Comparison of ENCODE assay signal across 9 cellular contexts in the genomic region with DNA sequence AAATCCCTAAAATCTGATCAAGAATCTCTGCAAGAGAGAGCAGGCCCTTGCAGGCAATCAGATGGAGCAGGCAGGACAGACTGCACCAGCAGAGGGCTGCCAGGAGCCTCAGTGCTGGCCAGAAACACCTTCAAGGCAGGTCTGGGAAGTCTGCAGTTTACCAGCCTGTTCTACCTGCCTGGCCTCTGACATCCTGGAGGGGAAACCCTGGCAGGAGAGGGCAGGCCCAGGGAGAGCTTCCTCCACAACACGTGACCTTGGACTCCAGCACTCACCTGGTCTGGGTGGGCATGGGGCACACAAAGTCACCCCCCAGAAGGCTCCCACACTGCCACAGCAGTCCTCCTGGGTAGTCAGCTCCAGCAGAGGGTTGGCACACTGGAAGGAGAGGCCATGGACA. TPM values are rescaled to one million over a fixed set of nuclear protein-coding genes. Genes with fewer than 3 reads are reported as not detected.
A peak's percentile ranks its signal among the peaks of the same experiment; 100 is the strongest.
DNase-seq lines count a peak whose midpoint lies in the region; ATAC-seq and TF ChIP-seq lines count a peak whose summit lies in the region.
"Had no signal": no experiment of that assay in that cellular context is flagged by ENCODE, and none has a peak within 500 bp of the region (broad histone marks: within the 10 kb centered on the region; RNA-seq: fewer than 3 reads in every experiment).

No MANE protein-coding gene starts in this region.

- TF ChIP-seq POLR2A in breast epithelium (IDR thresholded peaks at IDR 0.05) = no peak

- no peak overlapping the region for H3K18ac ChIP-seq in mesenchymal stem cell (ENCODE audit: low read depth in 1 of 2, low read length in 2 of 2)

- no peak overlapping the region for H3K4me2 ChIP-seq in mesenchymal stem cell (ENCODE audit: low read length, poor library complexity, severe bottlenecking)

- no peak overlapping the region for H3K9ac ChIP-seq in mesenchymal stem cell (ENCODE audit: low read length)

- H2AK5ac ChIP-seq in mesenchymal stem cell (ENCODE audit: low read length, severe bottlenecking) = peak overlapping the region; percentile 36

- TF ChIP-seq CTCF in AG10803 (conservative IDR thresholded peaks at IDR 0.05; ENCODE audit: low read length) (peak; percentile 53), HFFc6 (IDR thresholded peaks at IDR 0.05) (peak; percentile 64), breast epithelium (IDR thresholded peaks at IDR 0.05) (peak in 2 of 3 donors; percentile 10 to 15)

- peaks cover 49% of the 10 kb centered on the region for H3K79me1 ChIP-seq in mesenchymal stem cell (replicated peaks; ENCODE audit: low read length, poor library complexity, severe bottlenecking)

- H3K27me3 ChIP-seq in breast epithelium (no peaks in the 10 kb centered on the region), mesenchymal stem cell (ENCODE audit: control insufficient read depth in 1 of 2, insufficient read depth in 1 of 2, low read length in 2 of 2) (no peaks in the 10 kb centered on the region)
- H3K27me3 ChIP-seq: tibial nerve had no signal

- no peak overlapping the region for H3K4ac ChIP-seq in mesenchymal stem cell (ENCODE audit: low read depth in 1 of 2, low read length in 2 of 2)

- H3K4me1 Mint-ChIP-seq in HFFc6 (ENCODE audit: low read depth) = peaks cover 33% of the 10 kb centered on the region

- H3K27ac Mint-ChIP-seq in HFFc6 = no peak overlapping the region

- H3K27ac ChIP-seq in breast epithelium = peak overlapping the region in 1 of 2 donors; percentile 43
- H3K27ac ChIP-seq in mesenchymal stem cell (ENCODE audit: low read length, poor library complexity, severe bottlenecking) = no peak overlapping the region

- no peak overlapping the region for H3K4me3 Mint-ChIP-seq in HFFc6

- peaks cover 35% of the 10 kb centered on the region for H3K36me3 Mint-ChIP-seq in HFFc6 (ENCODE audit: low read depth)

- no peak overlapping the region for H4K91ac ChIP-seq in mesenchymal stem cell (ENCODE audit: low read length)

- no peaks in the 10 kb centered on the region for H3K36me3 ChIP-seq in breast epithelium
- peaks cover 78 to 87% of the 10 kb centered on the region in 2 experiments for H3K36me3 ChIP-seq in mesenchymal stem cell (ENCODE audit: control insufficient read depth in 1 of 2, insufficient read depth in 2 of 2, low read depth in 1 of 2, low read length in 2 of 2)

- H3K9me3 Mint-ChIP-seq in HFFc6 = no peaks in the 10 kb centered on the region

- no peak overlapping the region for H3K14ac ChIP-seq in mesenchymal stem cell (ENCODE audit: low read length in 2 of 2)

- WGBS in mesenchymal stem cell = 80% methylated on average over 1 of the region's 1 CpG

- H3K4me1 ChIP-seq in breast epithelium (peaks cover 7 to 9% of the 10 kb centered on the region in 2 donors), mesenchymal stem cell (ENCODE audit: control insufficient read depth, insufficient read depth, low read depth, low read length) (peaks cover 46% of the 10 kb centered on the region)

- no peak overlapping the region for H3K4me3 ChIP-seq in AG10803 (ENCODE audit: low read length)
- no peak overlapping the region for H3K4me3 ChIP-seq in breast epithelium
- no peak overlapping the region for H3K4me3 ChIP-seq in mesenchymal stem cell (ENCODE audit: insufficient read depth in 1 of 2, low read depth in 1 of 2, low read length in 2 of 2)
- H3K4me3 ChIP-seq: tibial nerve had no signal

- H2BK120ac ChIP-seq in mesenchymal stem cell (ENCODE audit: low read depth, low read length) = no peak overlapping the region

- H3K23ac ChIP-seq in mesenchymal stem cell (ENCODE audit: low read length in 2 of 2) = no peak overlapping the region

- H2BK12ac ChIP-seq in mesenchymal stem cell (ENCODE audit: low read length in 2 of 2) = peak overlapping the region in 1 of 2 experiments; percentile 15

- no peak overlapping the region for H4K8ac ChIP-seq in mesenchymal stem cell (ENCODE audit: low read length)

- no peaks in the 10 kb centered on the region for H3K9me3 ChIP-seq in breast epithelium
- H3K9me3 ChIP-seq in mesenchymal stem cell (ENCODE audit: control insufficient read depth, low read length) = no peaks in the 10 kb centered on the region
- H3K9me3 ChIP-seq: tibial nerve had no signal

- H2BK15ac ChIP-seq in mesenchymal stem cell (ENCODE audit: low read depth, poor library complexity, severe bottlenecking) = no peak overlapping the region

- no peak for ATAC-seq in HG03097 (IDR thresholded peaks at IDR 0.05; ENCODE audit: low FRiP score, unreplicated experiment)

- no peak overlapping the region for H2BK5ac ChIP-seq in mesenchymal stem cell (ENCODE audit: low read depth, low read length, poor library complexity, severe bottlenecking)

- no peak overlapping the region for H2AFZ ChIP-seq in mesenchymal stem cell (ENCODE audit: low read depth, low read length)

- intact Hi-C loops in breast epithelium (cut with DNase I; ENCODE audit: low total_unique reads) = no loop called here

- peak; percentile 34 for DNase-seq in AG10803 (ENCODE audit: low read depth)
- DNase-seq in HFFc6 = no peak
- DNase-seq in breast epithelium (ENCODE audit: low spot score in 2 of 2) = no peak
- DNase-seq in mesenchymal stem cell = no peak
- no peak for DNase-seq in stimulated activated CD8-positive, alpha-beta memory T cell treated with anti-CD3 and anti-CD28 coated beads, Interleukin-4, amount 100 ng/mL, for 48 hours
- DNase-seq in 8988T = no peak
- DNase-seq in COR-L47 (lab: John Stamatoyannopoulos, UW) = no peak

- no peaks in the 10 kb centered on the region; the same call in 1 of the 2 replicates for H3K27me3 Mint-ChIP-seq in HFFc6 (ENCODE audit: insufficient read depth)

RNA-seq across cellular contexts. Expression of a gene that starts 56.0 kb away (rescaled TPM):
- 10 to 100 TPM; 27.7 to 39.4 (median 30.5) TPM for total RNA-seq in HFFc6 (2021; fragmentation: NEBNext Ultra II Directional; extraction: Animal tissue kit (Norgen Biotek cat#: 25700))
- total RNA-seq in breast epithelium = 10 to 100 TPM; 17.3 to 31.8 (median 21.3) TPM
- polyA plus RNA-seq in mesenchymal stem cell (2013, experiment 1 of 2) = 37.5 TPM
- polyA plus RNA-seq in mesenchymal stem cell (2013, experiment 2 of 2) = 35.9 TPM

RNA-seq across cellular contexts. Expression of a gene that starts 56.5 kb away (rescaled TPM):
- 10 to 100 TPM; 69.1 to 89.9 (median 78.8) TPM for total RNA-seq in HFFc6 (2021; fragmentation: NEBNext Ultra II Directional; extraction: Animal tissue kit (Norgen Biotek cat#: 25700))
- 100 to 1,000 TPM; 277 to 663 (median 594) TPM for total RNA-seq in breast epithelium
- 939 TPM for polyA plus RNA-seq in mesenchymal stem cell (2013, experiment 1 of 2)
- polyA plus RNA-seq in mesenchymal stem cell (2013, experiment 2 of 2) = 965 TPM

Comparison
In these comparisons a context has a peak if more than half of its experiments do, and no peak if none do; other contexts are left out.
1. CTCF ChIP-seq: peak in every context shown above with its lines; median percentile 64 in HFFc6; 53 in AG10803; 12 in breast epithelium.